In the genomic region with DNA sequence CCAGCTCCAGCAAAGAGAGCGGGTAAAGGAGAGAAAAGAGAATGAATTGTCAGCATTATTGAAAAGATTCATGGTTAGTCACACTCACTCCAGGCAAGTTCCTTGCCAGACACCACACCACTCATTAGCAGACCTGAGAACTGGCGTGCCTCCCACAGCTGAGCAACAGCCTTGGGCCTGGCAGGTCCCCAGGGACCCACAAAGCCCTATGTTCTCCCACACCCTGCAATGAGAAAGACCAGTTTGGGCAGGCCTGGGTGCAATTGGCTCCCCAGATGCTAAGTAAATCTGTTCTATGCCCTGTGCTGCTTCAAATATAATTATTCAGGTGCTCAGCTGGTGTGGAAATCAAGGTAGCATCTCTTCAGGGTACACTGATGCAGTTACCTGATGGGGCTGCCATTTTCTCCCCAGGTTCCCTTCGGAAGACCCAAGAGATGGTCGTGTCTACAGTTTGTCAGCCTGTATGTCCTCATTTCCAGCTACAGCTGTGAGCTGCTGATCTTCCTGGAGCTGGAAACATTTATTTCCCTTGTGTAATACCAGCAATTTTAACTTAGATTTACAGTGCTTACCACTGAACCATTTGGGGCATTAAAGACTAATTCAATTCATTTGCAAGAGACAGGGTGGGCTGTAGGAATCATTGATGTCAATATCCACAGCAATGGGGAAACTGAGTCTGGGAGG, we compare ENCODE assay signal across 8 cellular contexts.
A peak's percentile ranks its signal among the peaks of the same experiment; 100 is the strongest.
DNase-seq lines count a peak whose midpoint lies in the region; ATAC-seq and TF ChIP-seq lines count a peak whose summit lies in the region.
"Had no signal": no experiment of that assay in that cellular context is flagged by ENCODE, and none has a peak within 500 bp of the region (broad histone marks: within the 10 kb centered on the region; RNA-seq: fewer than 3 reads in every experiment).

No MANE protein-coding gene starts in this region.

- no peak overlapping the region for H4K5ac ChIP-seq in H9 (ENCODE audit: insufficient read length, low read depth, low read length)

- H3K27ac ChIP-seq in caudate nucleus (ENCODE audit: low read depth, low read length) (peak overlapping the region; percentile 36), skin epidermis (peak overlapping the region in 16 of 21 experiments; percentile 41 to 92 (median 66)), H9 (ENCODE audit: insufficient read length, low read depth, low read length) (no peak overlapping the region)

- no peak overlapping the region for H3K23ac ChIP-seq in H9 (ENCODE audit: insufficient read length, low read depth, low read length)

- H3K79me1 ChIP-seq in H9 (ENCODE audit: insufficient read depth, low read depth, low read length, poor library complexity, severe bottlenecking), result no peaks in the 10 kb centered on the region

- no peak overlapping the region for H2AK5ac ChIP-seq in H9 (ENCODE audit: insufficient read length, low read length)

- no peak overlapping the region for H2AFZ ChIP-seq in H9 (ENCODE audit: low read length)

- H2BK12ac ChIP-seq in H9 (ENCODE audit: insufficient read length, low read depth, low read length), result no peak overlapping the region

- no peak overlapping the region for H4K8ac ChIP-seq in H9 (replicated peaks; ENCODE audit: insufficient read length, low read depth, low read length)

- no peak overlapping the region for H3T11ph ChIP-seq in H9 (ENCODE audit: low read length)

- H3K18ac ChIP-seq in H9 (ENCODE audit: insufficient read length, low read depth, low read length), result no peak overlapping the region

- H3K56ac ChIP-seq in H9 (ENCODE audit: insufficient read length, low read depth, low read length), result no peak overlapping the region

- no peak overlapping the region; the same call in 1 of the 2 replicates for H3K14ac ChIP-seq in H9 (ENCODE audit: insufficient read depth, low read length)

- H3K27me3 ChIP-seq in H9 (ENCODE audit: insufficient read depth, low read length), result no peaks in the 10 kb centered on the region

- DNase-seq in NCI-H1436 treated with DMSO at 0.1 percent for 48 hours (lab: John Stamatoyannopoulos, UW) (peak; percentile 69), caudate nucleus (lab: John Stamatoyannopoulos, UW) (peak in 33 of 61 donors; percentile 3 to 72 (median 18)), iPS-NIHi11 (ENCODE audit: low spot score) (no peak), H9 (no peak)

- no peak overlapping the region for H2BK120ac ChIP-seq in H9 (ENCODE audit: low read depth, low read length, poor library complexity, severe bottlenecking)

- peaks cover 9 to 13% of the 10 kb centered on the region in 2 experiments; a peak in 3 of 4 replicates for H3K4me1 Mint-ChIP-seq in H9

- H3K4me3 ChIP-seq in skin epidermis, result no peak overlapping the region

- H2BK20ac ChIP-seq in H9 (ENCODE audit: low read depth, low read length, poor library complexity, severe bottlenecking), result no peak overlapping the region

- no peaks in the 10 kb centered on the region for H3K9me3 Mint-ChIP-seq in H9
- H3K9me3 Mint-ChIP-seq: T-helper 1 cell treated with Interleukin-12 subunit alpha and Interleukin-12 subunit beta and Interleukin-4 antibody, amounts not matched to agents 30 μg/mL and 1 μg/mL, for 36 hours had no signal

- no peaks in the 10 kb centered on the region for H3K9me3 ChIP-seq in H9 (ENCODE audit: control insufficient read depth, low read depth, low read length)

- ATAC-seq in GM18517 (IDR thresholded peaks at IDR 0.05; ENCODE audit: unreplicated experiment) (peak; percentile 82), GM21825 (IDR thresholded peaks at IDR 0.05; ENCODE audit: unreplicated experiment) (peak; percentile 64)

- H3K9ac ChIP-seq in H9 (ENCODE audit: extremely low read depth, insufficient read length, low read length), result no peak overlapping the region

- H3K79me2 ChIP-seq in H9 (ENCODE audit: insufficient read depth, low read length), result no peaks in the 10 kb centered on the region

- no peaks in the 10 kb centered on the region for H3K27me3 Mint-ChIP-seq in H9 (ENCODE audit: low read depth)

- H2BK5ac ChIP-seq in H9 (ENCODE audit: insufficient read length, low read length), result no peak overlapping the region

- no peak overlapping the region for H3K4me3 Mint-ChIP-seq in H9
- H3K4me3 Mint-ChIP-seq: T-helper 1 cell treated with Interleukin-12 subunit alpha and Interleukin-12 subunit beta and Interleukin-4 antibody, amounts not matched to agents 30 μg/mL and 1 μg/mL, for 36 hours had no signal

- no peaks in the 10 kb centered on the region for H3K4me1 ChIP-seq in H9 (ENCODE audit: insufficient read depth, low read length)

- no peaks in the 10 kb centered on the region for H3K36me3 Mint-ChIP-seq in H9 (ENCODE audit: insufficient read depth in 1 of 3, low read depth in 3 of 3)

- H3K4me2 ChIP-seq in H9 (ENCODE audit: insufficient read depth, insufficient read length, low read length), result no peak overlapping the region

- H3K4ac ChIP-seq in H9 (ENCODE audit: low read depth, low read length), result no peak overlapping the region

- TF ChIP-seq CTCF in H9 (conservative IDR thresholded peaks at IDR 0.05), result no peak

- no peaks in the 10 kb centered on the region for H3K23me2 ChIP-seq in H9 (ENCODE audit: insufficient read length, low read depth, low read length, poor library complexity, severe bottlenecking)

- H3K27ac Mint-ChIP-seq in H9, result no peak overlapping the region
- H3K27ac Mint-ChIP-seq: T-helper 1 cell treated with Interleukin-12 subunit alpha and Interleukin-12 subunit beta and Interleukin-4 antibody, amounts not matched to agents 30 μg/mL and 1 μg/mL, for 36 hours had no signal

- H2BK15ac ChIP-seq in H9 (ENCODE audit: low read depth, low read length), result no peak overlapping the region

- no peaks in the 10 kb centered on the region for H4K20me1 ChIP-seq in H9 (ENCODE audit: control insufficient read depth, insufficient read depth, insufficient read length)

- no CpG with 5 or more reads among the region's 4 CpGs for WGBS in H9 (ENCODE audit: extremely low coverage, insufficient read length, low lambda C conversion rate)

- no peak overlapping the region for H4K91ac ChIP-seq in H9 (ENCODE audit: insufficient read length, low read depth, low read length)

Comparison
In these comparisons a context has a peak if more than half of its experiments do, and no peak if none do; other contexts are left out.
1. DNase-seq: peak in NCI-H1436 treated with DMSO at 0.1 percent for 48 hours (single experiment) and caudate nucleus (33 of 61); none in iPS-NIHi11 (single experiment) and H9 (single experiment).